In genomic region chr1:8430476-8430875, GRCh38 we compare ENCODE assay signal across 18 cellular contexts.
DNase-seq lines count a peak whose midpoint lies in the region; ATAC-seq, FAIRE-seq and TF ChIP-seq lines count a peak whose summit lies in the region.
"Had no signal": no experiment of that assay in that cellular context is flagged by ENCODE, and none has a peak within 500 bp of the region (broad histone marks: within the 10 kb centered on the region; RNA-seq: fewer than 3 reads in every experiment).

No MANE protein-coding gene starts in this region.

- intact Hi-C loops in activated B cell treated with CpG ODN at 0.5 μM for 24 hours (cut with micrococcal nuclease): no loop called here
- intact Hi-C loops in mucosa of descending colon (cut with DNase I, micrococcal nuclease): no loop called here
- intact Hi-C loops in thyroid gland (cut with DNase I): no loop called here

- H3K4me2 ChIP-seq in BLaER1: peak overlapping the region; percentile 87

- peaks cover 98% of the 10 kb centered on the region for H4K20me1 ChIP-seq in BLaER1

- TF ChIP-seq CTCF in activated B cell treated with CpG ODN at 0.5 μM for 24 hours (IDR thresholded peaks at IDR 0.05) (no peak), mucosa of descending colon (IDR thresholded peaks at IDR 0.05) (no peak), thyroid gland (IDR thresholded peaks at IDR 0.05) (no peak)

- ATAC-seq in activated B cell treated with CpG ODN at 0.5 μM for 24 hours (ENCODE audit: low read depth) (no peak), mucosa of descending colon (peak; percentile 28), GM18520 (IDR thresholded peaks at IDR 0.05; ENCODE audit: unreplicated experiment) (no peak), GM18858 (IDR thresholded peaks at IDR 0.05; ENCODE audit: unreplicated experiment) (no peak)

- H3K36me3 ChIP-seq in BLaER1: peaks cover 18% of the 10 kb centered on the region
- no peaks in the 10 kb centered on the region for H3K36me3 ChIP-seq in mucosa of descending colon (ENCODE audit: low read depth)
- no peaks in the 10 kb centered on the region for H3K36me3 ChIP-seq in thyroid gland
- H3K36me3 ChIP-seq: colonic mucosa, ovary had no signal

- H3K4me1 ChIP-seq in BLaER1: peaks cover 76% of the 10 kb centered on the region
- peaks cover 6% of the 10 kb centered on the region for H3K4me1 ChIP-seq in mucosa of descending colon (ENCODE audit: low read depth)
- H3K4me1 ChIP-seq in thyroid gland: peaks cover 14 to 25% of the 10 kb centered on the region in 2 donors
- H3K4me1 ChIP-seq: colonic mucosa had no signal

- peaks cover 90% of the 10 kb centered on the region for H3K4me1 Mint-ChIP-seq in activated B cell treated with CpG ODN at 0.5 μM for 24 hours

- H3K4me3 ChIP-seq in BLaER1 (no peak overlapping the region), mucosa of descending colon (no peak overlapping the region), thyroid gland (replicated peaks in 1 of 3) (no peak overlapping the region)
- H3K4me3 ChIP-seq: colonic mucosa, ovary had no signal

- H3K27me3 Mint-ChIP-seq in activated B cell treated with CpG ODN at 0.5 μM for 24 hours: no peaks in the 10 kb centered on the region

- H3K9me3 Mint-ChIP-seq in activated B cell treated with CpG ODN at 0.5 μM for 24 hours: no peaks in the 10 kb centered on the region

- peak overlapping the region; percentile 84 for H3K27ac Mint-ChIP-seq in activated B cell treated with CpG ODN at 0.5 μM for 24 hours

- WGBS in thyroid gland, 2 donors: 76 to 88% methylated on average over 2 of the region's 2 CpGs

- CTCF ChIA-PET in activated B cell treated with CpG ODN at 0.5 μM for 24 hours (lab: Charles Lee): interaction anchor here (0.9 to 2.2 kb wide), 9 partner anchors 8 to 295 kb away, joined by 3 to 25 read pairs (median 4); no protein-coding TSS in a partner anchor

- H3K9me3 ChIP-seq in BLaER1 (no peaks in the 10 kb centered on the region), mucosa of descending colon (no peaks in the 10 kb centered on the region), thyroid gland (no peaks in the 10 kb centered on the region)
- H3K9me3 ChIP-seq: colonic mucosa, ovary had no signal

- H3K27me3 ChIP-seq in BLaER1: no peaks in the 10 kb centered on the region
- no peaks in the 10 kb centered on the region for H3K27me3 ChIP-seq in thyroid gland
- H3K27me3 ChIP-seq: colonic mucosa, ovary had no signal

- peaks cover 3% of the 10 kb centered on the region for H3K36me3 Mint-ChIP-seq in activated B cell treated with CpG ODN at 0.5 μM for 24 hours (ENCODE audit: low read depth)

- DNase-seq in GM12891 (ENCODE audit: insufficient read length, low spot score) (no peak), activated B cell treated with CpG ODN at 0.5 μM for 24 hours (no peak), mucosa of descending colon (no peak), NCI-H82 treated with DMSO at 0.1 percent for 48 hours (lab: John Stamatoyannopoulos, UW; ENCODE audit: unreplicated experiment) (no peak), thyroid gland (no peak)
- DNase-seq: activated CD8-positive, alpha-beta memory T cell treated with anti-CD3 and anti-CD28 coated beads, Interleukin-2, amount 50 U/mL, for 48 hours; aorta; colonic mucosa; DMS79 treated with DMSO at 0.1 percent for 48 hours; glutamatergic neuron; NCI-H2029 treated with DMSO at 0.1 percent for 48 hours; ovary; SHP77 treated with DMSO at 0.1 percent for 48 hours; small intestine had no signal

- H3K27ac ChIP-seq in BLaER1 (no peak overlapping the region), thyroid gland (no peak overlapping the region)
- H3K27ac ChIP-seq: colonic mucosa, ovary had no signal

- no peak overlapping the region for H3K4me3 Mint-ChIP-seq in activated B cell treated with CpG ODN at 0.5 μM for 24 hours

- H3K9ac ChIP-seq in BLaER1: no peak overlapping the region

- POLR2A ChIA-PET in activated B cell treated with CpG ODN at 0.5 μM for 24 hours (lab: Charles Lee): interaction anchor here (1.0 to 1.6 kb wide), 3 partner anchors 11 to 95 kb away, joined by 3 to 4 read pairs (median 3); no protein-coding TSS in a partner anchor

- TF ChIP-seq POLR2A in GM12891 (IDR thresholded peaks at IDR 0.05; ENCODE audit: low read depth, low read length) (no peak), thyroid gland (IDR thresholded peaks at IDR 0.05) (no peak)

- FAIRE-seq in GM12891 (lab: Jason Lieb, UNC): no peak
- FAIRE-seq: islet of Langerhans, small intestine had no signal

TF ChIP-seq in GM12891, 5 proteins besides CTCF, POLR2A, EP300 and RAD21:
- TF ChIP-seq TAF1 (IDR thresholded peaks at IDR 0.05; ENCODE audit: low read depth, low read length) (no peak), SPI1 (IDR thresholded peaks at IDR 0.05; ENCODE audit: low read depth, low read length) (peak; percentile 30; the same call in 1 of the 2 replicates), PAX5 (IDR thresholded peaks at IDR 0.05; ENCODE audit: insufficient read depth, low read length, severe bottlenecking) (no peak), POLR2AphosphoS5 (IDR thresholded peaks at IDR 0.05; ENCODE audit: low read depth, low read length) (no peak)
TF ChIP-seq in GM12891: peak in this region for 1.
